12 cellular contexts compared by ENCODE assay signal in the genomic region with DNA sequence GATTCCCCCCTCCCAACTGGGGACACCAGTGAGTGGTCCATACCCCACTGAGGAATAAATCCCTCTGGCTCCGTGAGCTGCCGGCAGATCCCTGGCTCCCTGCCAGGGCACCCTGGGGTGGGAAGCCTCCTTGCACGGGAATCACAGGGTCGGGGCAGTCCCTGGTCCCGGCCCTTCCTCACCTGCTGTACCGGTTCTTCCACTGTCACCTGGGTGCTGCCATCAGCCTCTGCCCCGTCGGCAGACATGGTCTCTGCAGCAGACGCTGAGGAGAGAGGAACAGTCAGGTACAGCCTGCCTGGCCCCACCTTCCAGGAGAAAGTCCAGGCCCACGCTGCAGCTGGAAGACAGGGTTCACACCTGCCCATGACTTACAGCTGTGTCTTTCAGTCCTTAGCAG. TPM values are rescaled to one million over a fixed set of nuclear protein-coding genes. Genes with fewer than 3 reads are reported as not detected.
DNase-seq lines count a peak whose midpoint lies in the region; ATAC-seq, FAIRE-seq and TF ChIP-seq lines count a peak whose summit lies in the region.
"Had no signal": no experiment of that assay in that cellular context is flagged by ENCODE, and none has a peak within 500 bp of the region (broad histone marks: within the 10 kb centered on the region; RNA-seq: fewer than 3 reads in every experiment).

No MANE protein-coding gene starts in this region.

- FAIRE-seq in kidney (lab: Jason Lieb, UNC): no peak

- peak; percentile 31 for DNase-seq in H7
- DNase-seq in NCI-H526 treated with DMSO at 0.1 percent for 48 hours (lab: John Stamatoyannopoulos, UW): peak; percentile 11
- DNase-seq in kidney: peak; percentile 86
- peak; percentile 67 for DNase-seq in ureter (ENCODE audit: low spot score)
- DNase-seq in NCI-H1092 (lab: John Stamatoyannopoulos, UW): no peak
- no peak for DNase-seq in activated T-cell treated with anti-CD3 and anti-CD28 coated beads for 4 hours
- DNase-seq: activated CD4-positive, CD25-positive, alpha-beta regulatory T cell treated with anti-CD3 and anti-CD28 coated beads, Interleukin-2, amount 50 U/mL, for 72 hours; adrenal gland; cortex of kidney; SW 1271 had no signal

- H3K9me3 ChIP-seq in kidney (ENCODE audit: control insufficient read depth in 1 of 2, low read length in 2 of 2): no peaks in the 10 kb centered on the region
- H3K9me3 ChIP-seq: adrenal gland had no signal

- no peaks in the 10 kb centered on the region for H3K27me3 ChIP-seq in H7 (ENCODE audit: control insufficient read depth, insufficient read depth, low read length)
- H3K27me3 ChIP-seq: adrenal gland had no signal

- no peak for ATAC-seq in GM21528 (IDR thresholded peaks at IDR 0.05; ENCODE audit: low FRiP score, unreplicated experiment)

- peaks cover 11% of the 10 kb centered on the region for H3K36me3 ChIP-seq in H7 (replicated peaks; ENCODE audit: control insufficient read depth, insufficient read depth, low read length)
- H3K36me3 ChIP-seq in kidney (ENCODE audit: control insufficient read depth in 1 of 2, insufficient read depth in 2 of 2, low read length in 2 of 2): peaks cover 3 to 7% of the 10 kb centered on the region in 2 donors

- H3K27ac ChIP-seq in kidney (ENCODE audit: low read depth in 2 of 2, low read length in 2 of 2): no peak overlapping the region
- H3K27ac ChIP-seq: adrenal gland had no signal

- TF ChIP-seq CTCF in kidney (IDR thresholded peaks at IDR 0.05; ENCODE audit: borderline replicate concordance, extremely low read depth, insufficient read depth): no peak

- H3K4me1 ChIP-seq in kidney (ENCODE audit: control insufficient read depth in 1 of 2, insufficient read depth in 1 of 2, low read depth in 1 of 2, low read length in 2 of 2): no peaks in the 10 kb centered on the region

- no peak overlapping the region for H3K9ac ChIP-seq in kidney (ENCODE audit: low read length in 2 of 2)

- intact Hi-C loops in kidney (cut with DNase I): no loop called here

- H3K4me3 ChIP-seq in H7 (ENCODE audit: insufficient read depth, low read depth, low read length): no peak overlapping the region
- no peak overlapping the region for H3K4me3 ChIP-seq in kidney (ENCODE audit: low read length in 2 of 2)
- H3K4me3 ChIP-seq: adrenal gland had no signal

RNA-seq across cellular contexts. Expression of a gene that starts 6.3 kb away (rescaled TPM):
- total RNA-seq in H7 (2014; rRNA removed; shearing (Covaris generic)): 88.8 and 95.2 TPM in 2 replicates
- total RNA-seq in kidney (60.0 TPM), ureter (35.7 TPM)
- 30.5 TPM for polyA plus RNA-seq in kidney (ENCODE audit: insufficient read depth, low read depth, low replicate concordance)

RNA-seq across cellular contexts. Expression of a gene that starts 29.6 kb away (rescaled TPM):
- 0.17 and 0.30 TPM in 2 replicates for total RNA-seq in H7 (2014; rRNA removed; shearing (Covaris generic))
- 23.0 TPM for total RNA-seq in kidney
- 9.9 TPM for polyA plus RNA-seq in kidney (ENCODE audit: insufficient read depth, low read depth, low replicate concordance)
- total RNA-seq in ureter: 13.1 TPM

RNA-seq across cellular contexts. Expression of a gene that starts 41.5 kb away (rescaled TPM):
- total RNA-seq in H7 (2014; rRNA removed; shearing (Covaris generic)): not detected in 2 replicates
- total RNA-seq in kidney: 1.4 TPM
- polyA plus RNA-seq in kidney (ENCODE audit: insufficient read depth, low read depth, low replicate concordance): not detected
- 1.1 TPM for total RNA-seq in ureter
- total RNA-seq: myocyte had no signal

RNA-seq across cellular contexts. Expression of a gene that starts 48.2 kb away (rescaled TPM):
- 22.1 and 54.0 TPM in 2 replicates for total RNA-seq in H7 (2014; rRNA removed; shearing (Covaris generic))
- total RNA-seq in kidney: 3.1 TPM
- 0.19 TPM for polyA plus RNA-seq in kidney (ENCODE audit: insufficient read depth, low read depth, low replicate concordance)
- total RNA-seq in ureter: 1.9 TPM

Comparison
In these comparisons a context has a peak if more than half of its experiments do, and no peak if none do; other contexts are left out.
1. DNase-seq: peak in H7 (single experiment), NCI-H526 treated with DMSO at 0.1 percent for 48 hours (single experiment), kidney (single experiment) and ureter (single experiment); none in NCI-H1092 (single experiment) and activated T-cell treated with anti-CD3 and anti-CD28 coated beads for 4 hours (single experiment).
2. RNA of a gene that starts 29.6 kb away (total RNA-seq): 23.0 TPM in kidney (single experiment) and 13.1 TPM in ureter (single experiment); 0.17 to 0.30 TPM in H7; every median in the first group is over 10 times any median in the second.